Comparison of ENCODE assay signal across 10 cellular contexts in genomic region chr16:84356591-84357116, GRCh38. TPM values are rescaled to one million over a fixed set of nuclear protein-coding genes. Genes with fewer than 3 reads are reported as not detected.
DNase-seq lines count a peak whose midpoint lies in the region; ATAC-seq, FAIRE-seq and TF ChIP-seq lines count a peak whose summit lies in the region.
"Had no signal": no experiment of that assay in that cellular context is flagged by ENCODE, and none has a peak within 500 bp of the region (broad histone marks: within the 10 kb centered on the region; RNA-seq: fewer than 3 reads in every experiment).

No MANE protein-coding gene starts in this region.

- peak; percentile 13 for DNase-seq in NCI-H2081 treated with DMSO at 0.1 percent for 48 hours (lab: John Stamatoyannopoulos, UW)
- peak; percentile 67 for DNase-seq in bronchial epithelial cell (ENCODE audit: low read depth)
- DNase-seq: activated CD4-positive, alpha-beta T cell treated with anti-CD3 and anti-CD28 coated beads, Interleukin-2, amount 50 U/mL, for 1 hour had no signal

- H3K9me3 ChIP-seq in BLaER1 treated with 17β-estradiol and CSF1 and Interleukin-3, amounts not matched to agents 10 nM and 100 nM (replicated peaks in 1 of 11): no peaks in the 10 kb centered on the region
- no peaks in the 10 kb centered on the region for H3K9me3 ChIP-seq in mucosa of rectum (ENCODE audit: control insufficient read depth in 2 of 2, low read length in 2 of 2)

- TF ChIP-seq CTCF in bronchial epithelial cell (IDR thresholded peaks at IDR 0.05; ENCODE audit: insufficient read depth, low read length, severe bottlenecking): no peak

- FAIRE-seq in bronchial epithelial cell (lab: Jason Lieb, UNC): no peak

- peaks cover 18 to 60% (median 38%) of the 10 kb centered on the region in 10 experiments for H3K4me1 ChIP-seq in BLaER1 treated with 17β-estradiol and CSF1 and Interleukin-3, amounts not matched to agents 10 nM and 100 nM
- H3K4me1 ChIP-seq in mucosa of rectum (ENCODE audit: control insufficient read depth in 2 of 2, insufficient read depth in 2 of 2, low read length in 2 of 2): peaks cover 20 to 33% of the 10 kb centered on the region in 2 donors

- H3K27me3 ChIP-seq in BLaER1 treated with 17β-estradiol and CSF1 and Interleukin-3, amounts not matched to agents 10 nM and 100 nM: no peaks in the 10 kb centered on the region
- H3K27me3 ChIP-seq in bronchial epithelial cell (ENCODE audit: control insufficient read depth, insufficient read depth, low read length): no peaks in the 10 kb centered on the region
- H3K27me3 ChIP-seq in mucosa of rectum (ENCODE audit: control insufficient read depth in 2 of 2, insufficient read depth in 2 of 2, low read length in 2 of 2): no peaks in the 10 kb centered on the region

- no peaks in the 10 kb centered on the region for H4K20me1 ChIP-seq in BLaER1 treated with 17β-estradiol and CSF1 and Interleukin-3, amounts not matched to agents 10 nM and 100 nM

- H3K4me3 ChIP-seq in BLaER1 treated with 17β-estradiol and CSF1 and Interleukin-3, amounts not matched to agents 10 nM and 100 nM: no peak overlapping the region
- H3K4me3 ChIP-seq in bronchial epithelial cell (ENCODE audit: low read depth, low read length) (peak overlapping the region; percentile 11), mucosa of rectum (ENCODE audit: low read length in 2 of 2) (peak overlapping the region in 1 of 2 donors; percentile 22)

- no peak for ATAC-seq in GM21381 (IDR thresholded peaks at IDR 0.05; ENCODE audit: unreplicated experiment)
- no peak for ATAC-seq in HG02885 (IDR thresholded peaks at IDR 0.05; ENCODE audit: poor library complexity, unreplicated experiment)
- no peak for ATAC-seq in GM21515 (IDR thresholded peaks at IDR 0.05; ENCODE audit: unreplicated experiment)
- ATAC-seq in HG03442 (IDR thresholded peaks at IDR 0.05; ENCODE audit: unreplicated experiment): no peak

- peak overlapping the region in 8 of 11 experiments; percentile 5 to 78 (median 56); a peak in 13 of 22 replicates for H3K4me2 ChIP-seq in BLaER1 treated with 17β-estradiol and CSF1 and Interleukin-3, amounts not matched to agents 10 nM and 100 nM

- H3K27ac ChIP-seq in BLaER1 treated with 17β-estradiol and CSF1 and Interleukin-3, amounts not matched to agents 10 nM and 100 nM: peak overlapping the region in 5 of 11 experiments; percentile 29 to 70 (median 48); a peak in 10 of 22 replicates
- H3K27ac ChIP-seq in mucosa of rectum (ENCODE audit: low read depth in 2 of 2, low read length in 2 of 2): peak overlapping the region; percentile 32 to 72

- H3K36me3 ChIP-seq in BLaER1 treated with 17β-estradiol and CSF1 and Interleukin-3, amounts not matched to agents 10 nM and 100 nM: no peaks in the 10 kb centered on the region
- H3K36me3 ChIP-seq in bronchial epithelial cell (ENCODE audit: control insufficient read depth, insufficient read depth, low read length) (no peaks in the 10 kb centered on the region), mucosa of rectum (ENCODE audit: control insufficient read depth in 2 of 2, insufficient read depth in 2 of 2, low read length in 2 of 2) (no peaks in the 10 kb centered on the region)

- H3K9ac ChIP-seq in BLaER1 treated with 17β-estradiol and CSF1 and Interleukin-3, amounts not matched to agents 10 nM and 100 nM: peak overlapping the region in 2 of 11 experiments; percentile 12 to 25; a peak in 2 of 22 replicates
- no peak overlapping the region for H3K9ac ChIP-seq in mucosa of rectum (ENCODE audit: low read depth in 1 of 2, low read length in 2 of 2)

RNA-seq across cellular contexts. Expression of gene ATP2C2, which starts 11.7 kb away (rescaled TPM):
- total RNA-seq in bronchial epithelial cell: 32.1 and 204 TPM in 2 replicates
- total RNA-seq: HT1080 had no signal
